ENCODE assay signal across 7 cellular contexts in genomic region chr12:48182659-48183058, GRCh38. TPM values are rescaled to one million over a fixed set of nuclear protein-coding genes. Genes with fewer than 3 reads are reported as not detected.
DNase-seq lines count a peak whose midpoint lies in the region; TF ChIP-seq lines count a peak whose summit lies in the region.

No MANE protein-coding gene starts in this region.

- peak overlapping the region; percentile 56 for H3K4me3 ChIP-seq in HFF-Myc (replicated peaks; ENCODE audit: low read depth, low read length)
- H3K4me3 ChIP-seq in iPS DF 6.9 (ENCODE audit: low read length) = peak overlapping the region; percentile 63; the same call in 1 of the 2 replicates

- H3K36me3 Mint-ChIP-seq in activated CD4-positive, alpha-beta memory T cell treated with anti-CD3 and anti-CD28 coated beads for 36 hours = no peaks in the 10 kb centered on the region
- no peaks in the 10 kb centered on the region for H3K36me3 Mint-ChIP-seq in stimulated activated naive CD8-positive, alpha-beta T cell treated with anti-CD3 and anti-CD28 coated beads, Interleukin-15, Interleukin-2, amounts not matched to agents 100 ng/mL and 50 ng/mL, for 24 hours (ENCODE audit: low read depth)

- no peaks in the 10 kb centered on the region for H3K36me3 ChIP-seq in iPS DF 6.9 (ENCODE audit: control insufficient read depth, insufficient read depth, low read length)

- peaks cover 9% of the 10 kb centered on the region; the same call in 1 of the 2 replicates for H3K27me3 ChIP-seq in iPS DF 6.9 (ENCODE audit: control insufficient read depth, insufficient read depth, low read length)

- no peaks in the 10 kb centered on the region for H3K9me3 Mint-ChIP-seq in activated CD4-positive, alpha-beta memory T cell treated with anti-CD3 and anti-CD28 coated beads for 36 hours
- no peaks in the 10 kb centered on the region for H3K9me3 Mint-ChIP-seq in stimulated activated naive CD8-positive, alpha-beta T cell treated with anti-CD3 and anti-CD28 coated beads, Interleukin-15, Interleukin-2, amounts not matched to agents 100 ng/mL and 50 ng/mL, for 24 hours

- no peaks in the 10 kb centered on the region for H3K9me3 ChIP-seq in iPS DF 6.9 (ENCODE audit: control insufficient read depth, insufficient read depth, low read length)

- POLR2A ChIA-PET in activated CD4-positive, alpha-beta memory T cell treated with anti-CD3 and anti-CD28 coated beads for 36 hours (lab: Charles Lee) = interaction anchor here (1.2 to 1.7 kb wide), 3 partner anchors 10 to 25 kb away, joined by 4 to 11 read pairs (median 5); partner anchors contain the start of gene ASB8

- H3K4me1 ChIP-seq in iPS DF 6.9 (ENCODE audit: control insufficient read depth, insufficient read depth, low read length) = peaks cover 3% of the 10 kb centered on the region; the same call in 1 of the 2 replicates

- H3K27me3 Mint-ChIP-seq in activated CD4-positive, alpha-beta memory T cell treated with anti-CD3 and anti-CD28 coated beads for 36 hours = peaks cover 24% of the 10 kb centered on the region
- peaks cover 34% of the 10 kb centered on the region for H3K27me3 Mint-ChIP-seq in stimulated activated naive CD8-positive, alpha-beta T cell treated with anti-CD3 and anti-CD28 coated beads, Interleukin-15, Interleukin-2, amounts not matched to agents 100 ng/mL and 50 ng/mL, for 24 hours

- CTCF ChIA-PET in activated CD4-positive, alpha-beta memory T cell treated with anti-CD3 and anti-CD28 coated beads for 36 hours (lab: Charles Lee) = interaction anchor here (0.6 to 2.5 kb wide), 21 partner anchors 8 to 440 kb away, joined by 3 to 36 read pairs (median 4); partner anchors contain the start of genes ASB8 and SENP1

- no peak for DNase-seq in HFF-Myc (ENCODE audit: extremely low read depth, low read depth)
- DNase-seq in activated CD4-positive, alpha-beta memory T cell treated with anti-CD3 and anti-CD28 coated beads for 36 hours = no peak
- no peak for DNase-seq in iPS DF 6.9 (ENCODE audit: low read depth, low spot score)
- no peak for DNase-seq in NCI-H2196 (lab: John Stamatoyannopoulos, UW; ENCODE audit: unreplicated experiment)
- DNase-seq in AG08395 (ENCODE audit: low spot score) = no peak
- no peak for DNase-seq in glomerular visceral epithelial cell (ENCODE audit: extremely low spot score)

- H3K27ac Mint-ChIP-seq in activated CD4-positive, alpha-beta memory T cell treated with anti-CD3 and anti-CD28 coated beads for 36 hours = no peak overlapping the region
- H3K27ac Mint-ChIP-seq in stimulated activated naive CD8-positive, alpha-beta T cell treated with anti-CD3 and anti-CD28 coated beads, Interleukin-15, Interleukin-2, amounts not matched to agents 100 ng/mL and 50 ng/mL, for 24 hours = peak overlapping the region; percentile 68

- intact Hi-C loops in activated CD4-positive, alpha-beta memory T cell treated with anti-CD3 and anti-CD28 coated beads for 36 hours (cut with micrococcal nuclease) = loop anchor here (1.0 to 10.0 kb wide), 4 partner anchors 16 to 478 kb away; partner anchors contain the start of genes ASB8 and RPAP3

- no peak for TF ChIP-seq CTCF in HFF-Myc (IDR thresholded peaks at IDR 0.05; ENCODE audit: low read depth, low read length, missing control alignments)

- no peak overlapping the region for H3K27ac ChIP-seq in iPS DF 6.9 (ENCODE audit: low read length)

- H3K4me1 Mint-ChIP-seq in activated CD4-positive, alpha-beta memory T cell treated with anti-CD3 and anti-CD28 coated beads for 36 hours (ENCODE audit: low read depth) = peaks cover 19% of the 10 kb centered on the region
- peaks cover 32% of the 10 kb centered on the region for H3K4me1 Mint-ChIP-seq in stimulated activated naive CD8-positive, alpha-beta T cell treated with anti-CD3 and anti-CD28 coated beads, Interleukin-15, Interleukin-2, amounts not matched to agents 100 ng/mL and 50 ng/mL, for 24 hours (ENCODE audit: low read depth)

- H3K4me3 Mint-ChIP-seq in activated CD4-positive, alpha-beta memory T cell treated with anti-CD3 and anti-CD28 coated beads for 36 hours = peak overlapping the region; percentile 92
- H3K4me3 Mint-ChIP-seq in stimulated activated naive CD8-positive, alpha-beta T cell treated with anti-CD3 and anti-CD28 coated beads, Interleukin-15, Interleukin-2, amounts not matched to agents 100 ng/mL and 50 ng/mL, for 24 hours = peak overlapping the region; percentile 86

- WGBS in iPS DF 6.9 (ENCODE audit: insufficient coverage, insufficient read length) = no CpG with 5 or more reads among the region's 7 CpGs

RNA-seq across cellular contexts. Expression of gene CCDC184, which starts 0.8 kb away (rescaled TPM):
- total RNA-seq in activated CD4-positive, alpha-beta memory T cell treated with anti-CD3 and anti-CD28 coated beads for 36 hours = under 1 TPM; 0.36 to 0.40 TPM

RNA-seq across cellular contexts. Expression of gene OR10AD1, which starts 20.4 kb away (rescaled TPM):
- not detected for total RNA-seq in activated CD4-positive, alpha-beta memory T cell treated with anti-CD3 and anti-CD28 coated beads for 36 hours

RNA-seq across cellular contexts. Expression of gene ASB8, which starts 25.3 kb away (rescaled TPM):
- 10 to 100 TPM; 31.4 to 33.6 TPM for total RNA-seq in activated CD4-positive, alpha-beta memory T cell treated with anti-CD3 and anti-CD28 coated beads for 36 hours
